ENCODE assay signal across 1 cellular context in genomic region chr19:1094655-1094977, GRCh38.
TF ChIP-seq lines count a peak whose summit lies in the region.

No MANE protein-coding gene starts in this region.

TF ChIP-seq in HepG2, 621 proteins besides CTCF, POLR2A, EP300 and RAD21:
- TF ChIP-seq MNT (IDR thresholded peaks at IDR 0.05) (no peak), ZNF782 (CRISPR knock-in tag; IDR thresholded peaks at IDR 0.05; ENCODE audit: borderline replicate concordance) (peak; percentile 27; the same call in 1 of the 2 replicates), POLR2AphosphoS2 (IDR thresholded peaks at IDR 0.05; ENCODE audit: low read depth, low read length) (no peak), ZSCAN29 (CRISPR knock-in tag; conservative IDR thresholded peaks at IDR 0.05) (no peak), ZNF510 (CRISPR knock-in tag; IDR thresholded peaks at IDR 0.05; ENCODE audit: low read depth) (no peak), WIZ (CRISPR knock-in tag; IDR thresholded peaks at IDR 0.05) (peak; percentile 38; the same call in 1 of the 2 replicates), POLR2G (IDR thresholded peaks at IDR 0.05; ENCODE audit: low read depth, low read length) (no peak), BRD4 (CRISPR knock-in tag; IDR thresholded peaks at IDR 0.05) (no peak), ZNF468 (CRISPR knock-in tag; IDR thresholded peaks at IDR 0.05) (0 out of 2 replicates have a peak, but pooled peaks have one; percentile 32), HIC2 (CRISPR knock-in tag; IDR thresholded peaks at IDR 0.05; ENCODE audit: low read depth) (0 out of 2 replicates have a peak, but pooled peaks have one; percentile 2), ZNF570 (CRISPR knock-in tag; IDR thresholded peaks at IDR 0.05; ENCODE audit: borderline replicate concordance) (no peak)
